25 cellular contexts compared by ENCODE assay signal in the genomic region with DNA sequence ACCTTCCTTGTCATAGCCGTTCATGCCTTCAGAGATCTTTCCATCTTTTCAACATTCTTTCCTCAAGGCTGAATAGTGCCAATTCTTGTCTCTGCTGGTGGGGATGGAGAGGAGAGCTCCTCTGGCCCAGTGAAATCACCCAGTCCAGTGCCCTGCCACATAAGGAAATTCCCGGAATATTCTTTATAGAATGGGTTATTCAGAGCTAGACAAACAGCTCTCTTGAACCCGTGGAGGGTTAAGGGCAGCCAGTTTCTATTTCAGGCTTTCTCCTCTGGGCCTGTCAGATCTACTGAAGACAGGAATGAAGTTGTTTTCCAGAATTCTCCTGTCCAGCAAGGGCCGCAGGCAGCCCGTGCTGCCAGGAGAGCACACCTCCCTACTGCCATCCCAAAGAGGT. TPM values are rescaled to one million over a fixed set of nuclear protein-coding genes. Genes with fewer than 3 reads are reported as not detected.
DNase-seq lines count a peak whose midpoint lies in the region; TF ChIP-seq lines count a peak whose summit lies in the region.
"Had no signal": no experiment of that assay in that cellular context is flagged by ENCODE, and none has a peak within 500 bp of the region (broad histone marks: within the 10 kb centered on the region; RNA-seq: fewer than 3 reads in every experiment).

No MANE protein-coding gene starts in this region.

- TF ChIP-seq CTCF in left ventricle myocardium inferior (IDR thresholded peaks at IDR 0.05; ENCODE audit: borderline replicate concordance) (no peak), esophagus squamous epithelium (IDR thresholded peaks at IDR 0.05) (no peak), vagina (IDR thresholded peaks at IDR 0.05) (no peak)

- WGBS in esophagus squamous epithelium, 2 donors: 83 to 88% methylated on average over 3 to 4 of the region's 5 CpGs
- WGBS in GM23248 (ENCODE audit: low coverage in 1 of 2, low lambda C conversion rate in 2 of 2, missing lambda C conversion rate in 2 of 2), 2 experiments: 83 to 86% methylated on average over 5 of the region's 5 CpGs

- DNase-seq in left ventricle myocardium inferior (no peak), cardiac septum (ENCODE audit: low spot score) (no peak), esophagus squamous epithelium (lab: John Stamatoyannopoulos, UW) (no peak), vagina (ENCODE audit: extremely low spot score in 2 of 2) (peak in 1 of 2 donors; percentile 40), GM23248 (no peak), dedifferentiated amniotic fluid mesenchymal stem cell (ENCODE audit: extremely low spot score) (no peak), NCI-H1092 (lab: John Stamatoyannopoulos, UW) (no peak)
- DNase-seq: AML-193; C1 segment of cervical spinal cord; CD8-positive, alpha-beta T cell; DMS53; EL; GF-D8; IMR-90; NCI-H1694; NCI-H2081 treated with DMSO at 0.1 percent for 48 hours; NCI-H2171 treated with DMSO at 0.1 percent for 48 hours; NCI-H446; NCI-H526; OCI-M1 had no signal

- in situ Hi-C loops in GM23248 (cut with MboI): no loop called here

- no peaks in the 10 kb centered on the region for H3K9me3 ChIP-seq in left ventricle myocardium inferior (replicated peaks)
- no peaks in the 10 kb centered on the region for H3K9me3 ChIP-seq in esophagus squamous epithelium
- no peaks in the 10 kb centered on the region for H3K9me3 ChIP-seq in vagina
- H3K9me3 ChIP-seq in GM23248 (ENCODE audit: low read depth): no peaks in the 10 kb centered on the region

- H3K27me3 ChIP-seq in left ventricle myocardium inferior (ENCODE audit: low read depth): no peaks in the 10 kb centered on the region
- H3K27me3 ChIP-seq in esophagus squamous epithelium: no peaks in the 10 kb centered on the region
- H3K27me3 ChIP-seq in rectal smooth muscle tissue (ENCODE audit: control insufficient read depth, insufficient read depth, low read length): no peaks in the 10 kb centered on the region
- no peaks in the 10 kb centered on the region for H3K27me3 ChIP-seq in vagina
- H3K27me3 ChIP-seq in GM23248 (replicated peaks; ENCODE audit: insufficient read depth): no peaks in the 10 kb centered on the region

- intact Hi-C loops in left ventricle myocardium inferior (cut with micrococcal nuclease) (no loop called here), cardiac septum (cut with DNase I) (no loop called here), esophagus squamous epithelium (cut with DNase I) (no loop called here), vagina (cut with DNase I) (no loop called here)

- H3K79me2 ChIP-seq in GM23248 (ENCODE audit: insufficient read depth): no peaks in the 10 kb centered on the region

- H3K4me2 ChIP-seq in GM23248 (ENCODE audit: unreplicated experiment): no peak overlapping the region
- H3K4me2 ChIP-seq: KMS-11 had no signal

- no peaks in the 10 kb centered on the region for H3K9me2 ChIP-seq in GM23248 (ENCODE audit: insufficient read depth)

- TF ChIP-seq POLR2A in esophagus squamous epithelium (IDR thresholded peaks at IDR 0.05) (no peak), vagina (IDR thresholded peaks at IDR 0.05) (no peak)

- H3K9ac ChIP-seq in rectal smooth muscle tissue (ENCODE audit: low read length) (no peak overlapping the region), GM23248 (no peak overlapping the region)
- H3K9ac ChIP-seq: KMS-11 had no signal

- H3K4me1 ChIP-seq in left ventricle myocardium inferior: peaks cover 17% of the 10 kb centered on the region
- peaks cover 0 to 6% (median 0%) of the 10 kb centered on the region in 3 donors for H3K4me1 ChIP-seq in esophagus squamous epithelium
- no peaks in the 10 kb centered on the region for H3K4me1 ChIP-seq in rectal smooth muscle tissue (ENCODE audit: control insufficient read depth, insufficient read depth, low read length)
- no peaks in the 10 kb centered on the region for H3K4me1 ChIP-seq in vagina
- no peaks in the 10 kb centered on the region for H3K4me1 ChIP-seq in GM23248 (ENCODE audit: insufficient read depth)

- peak overlapping the region; percentile 17 for H3K27ac ChIP-seq in left ventricle myocardium inferior (replicated peaks)
- H3K27ac ChIP-seq in esophagus squamous epithelium: peak overlapping the region in 3 of 4 donors; percentile 29 to 49 (median 30)
- peak overlapping the region; percentile 14 for H3K27ac ChIP-seq in rectal smooth muscle tissue (ENCODE audit: low read depth, low read length)
- H3K27ac ChIP-seq in vagina: peak overlapping the region; percentile 46
- no peak overlapping the region for H3K27ac ChIP-seq in GM23248
- H3K27ac ChIP-seq: KMS-11 had no signal

- peaks cover 10% of the 10 kb centered on the region for H3K36me3 ChIP-seq in left ventricle myocardium inferior
- peaks cover 0 to 51% (median 0%) of the 10 kb centered on the region in 3 donors for H3K36me3 ChIP-seq in esophagus squamous epithelium
- H3K36me3 ChIP-seq in rectal smooth muscle tissue (ENCODE audit: control insufficient read depth, insufficient read depth, low read length): no peaks in the 10 kb centered on the region
- H3K36me3 ChIP-seq in vagina: no peaks in the 10 kb centered on the region
- H3K36me3 ChIP-seq in GM23248 (ENCODE audit: low read depth): no peaks in the 10 kb centered on the region

- H3F3A ChIP-seq in GM23248 (ENCODE audit: insufficient read depth): no peaks in the 10 kb centered on the region

- H2AFZ ChIP-seq in GM23248: no peak overlapping the region

- no peaks in the 10 kb centered on the region for H4K20me1 ChIP-seq in GM23248 (ENCODE audit: insufficient read depth)

- no peak overlapping the region for H3K4me3 ChIP-seq in left ventricle myocardium inferior
- H3K4me3 ChIP-seq in esophagus squamous epithelium: no peak overlapping the region
- no peak overlapping the region for H3K4me3 ChIP-seq in rectal smooth muscle tissue (ENCODE audit: low read length)
- H3K4me3 ChIP-seq in vagina: no peak overlapping the region
- no peak overlapping the region for H3K4me3 ChIP-seq in GM23248

RNA-seq across cellular contexts. Expression of a gene that starts 8.1 kb away (rescaled TPM):
- total RNA-seq in left ventricle myocardium inferior: 1.2 TPM
- 2.9 TPM for total RNA-seq in cardiac septum
- total RNA-seq in esophagus squamous epithelium: 1 to 10 TPM in 1 of 4 donors, under 1 TPM in 1, not detected in 2; 0.38 to 1.6 TPM
- 1.2 TPM for total RNA-seq in vagina
- total RNA-seq in GM23248 (2014; rRNA removed; shearing (Covaris generic)): not detected in 2 replicates
- polyA plus RNA-seq in GM23248 (2016; fragmentation: Nextera tagmentation; extraction: Ambion mirVana): 0.24 and 0.46 TPM in 2 replicates
- total RNA-seq: A172; CD8-positive, alpha-beta T cell had no signal

RNA-seq across cellular contexts. Expression of a gene that starts 13.9 kb away (rescaled TPM):
- total RNA-seq in left ventricle myocardium inferior (not detected), cardiac septum (not detected), esophagus squamous epithelium (not detected), vagina (not detected)
- total RNA-seq in GM23248 (2014; rRNA removed; shearing (Covaris generic)): not detected in 2 replicates
- polyA plus RNA-seq in GM23248 (2016; fragmentation: Nextera tagmentation; extraction: Ambion mirVana): not detected in 2 replicates
- total RNA-seq: A172; CD8-positive, alpha-beta T cell; H4; IMR-90 had no signal
- polyA plus RNA-seq: AG04450, IMR-90 had no signal

RNA-seq across cellular contexts. Expression of a gene that starts 30.5 kb away (rescaled TPM):
- total RNA-seq in left ventricle myocardium inferior (12.4 TPM), cardiac septum (13.9 TPM), esophagus squamous epithelium (10 to 100 TPM; 14.3 to 27.5 (median 15.7) TPM), vagina (30.4 TPM)
- total RNA-seq in GM23248 (2014; rRNA removed; shearing (Covaris generic)): 14.4 and 15.7 TPM in 2 replicates
- 19.1 and 21.9 TPM in 2 replicates for polyA plus RNA-seq in GM23248 (2016; fragmentation: Nextera tagmentation; extraction: Ambion mirVana)

RNA-seq across cellular contexts. Expression of a gene that starts 34.0 kb away (rescaled TPM):
- total RNA-seq in left ventricle myocardium inferior: 0.71 TPM
- total RNA-seq in cardiac septum: 0.24 TPM
- 10 to 100 TPM in 3 of 4 donors, 1 to 10 TPM in 1; 5.9 to 28.7 (median 14.2) TPM for total RNA-seq in esophagus squamous epithelium
- total RNA-seq in vagina: 8.1 TPM
- total RNA-seq in GM23248 (2014; rRNA removed; shearing (Covaris generic)): 12.4 and 23.9 TPM in 2 replicates
- polyA plus RNA-seq in GM23248 (2016; fragmentation: Nextera tagmentation; extraction: Ambion mirVana): 15.4 TPM in 2 replicates

RNA-seq across cellular contexts. Expression of a gene that starts 34.1 kb away (rescaled TPM):
- total RNA-seq in left ventricle myocardium inferior (3.6 TPM), cardiac septum (8.3 TPM), esophagus squamous epithelium (10 to 100 TPM; 15.1 to 20.0 (median 18.6) TPM), vagina (13.8 TPM)
- total RNA-seq in GM23248 (2014; rRNA removed; shearing (Covaris generic)): 27.6 and 35.3 TPM in 2 replicates
- 38.4 and 40.3 TPM in 2 replicates for polyA plus RNA-seq in GM23248 (2016; fragmentation: Nextera tagmentation; extraction: Ambion mirVana)
